ENCODE assay signal across 8 cellular contexts in the genomic region with DNA sequence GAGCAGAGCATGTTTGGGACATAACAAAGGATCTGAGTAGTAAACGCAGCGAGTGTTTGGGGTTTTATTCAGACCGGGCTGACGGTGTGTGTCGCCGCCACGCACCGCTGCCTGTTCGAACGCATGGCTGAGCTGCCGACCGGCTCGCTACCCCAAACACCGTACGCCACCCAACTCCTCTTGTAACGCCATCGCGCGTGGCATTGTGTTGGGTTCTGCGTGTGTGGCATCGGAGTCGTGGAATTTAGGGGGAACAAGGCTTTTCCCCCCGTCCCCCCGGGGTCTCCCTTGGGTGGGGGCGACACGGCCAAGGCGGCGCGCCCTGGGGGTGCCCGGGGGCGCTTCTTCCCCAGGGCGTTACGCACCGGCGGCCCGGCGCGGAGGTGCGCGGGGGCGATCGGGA. TPM values are rescaled to one million over a fixed set of nuclear protein-coding genes. Genes with fewer than 3 reads are reported as not detected.
DNase-seq lines count a peak whose midpoint lies in the region; ATAC-seq lines count a peak whose summit lies in the region.

No MANE protein-coding gene starts in this region.

- peaks cover 49% of the 10 kb centered on the region for H3K27me3 ChIP-seq in iPS-15b (ENCODE audit: control insufficient read depth, insufficient read depth, low read length)

- H3K9me3 Mint-ChIP-seq in activated naive CD4-positive, alpha-beta T cell treated with anti-CD3 and anti-CD28 coated beads, Interleukin-2, amount 50 U/mL, for 24 hours, result no peaks in the 10 kb centered on the region
- H3K9me3 Mint-ChIP-seq in stimulated activated naive CD8-positive, alpha-beta T cell treated with anti-CD3 and anti-CD28 coated beads, Interleukin-15, amount 100 ng/mL, for 72 hours, result no peaks in the 10 kb centered on the region

- H3K4me1 Mint-ChIP-seq in activated naive CD4-positive, alpha-beta T cell treated with anti-CD3 and anti-CD28 coated beads, Interleukin-2, amount 50 U/mL, for 24 hours, result peaks cover 40% of the 10 kb centered on the region
- peaks cover 64% of the 10 kb centered on the region for H3K4me1 Mint-ChIP-seq in stimulated activated naive CD8-positive, alpha-beta T cell treated with anti-CD3 and anti-CD28 coated beads, Interleukin-15, amount 100 ng/mL, for 72 hours

- H3K36me3 Mint-ChIP-seq in activated naive CD4-positive, alpha-beta T cell treated with anti-CD3 and anti-CD28 coated beads, Interleukin-2, amount 50 U/mL, for 24 hours, result no peaks in the 10 kb centered on the region

- intact Hi-C loops in Right ventricle myocardium inferior (cut with DNase I) (loop anchor here (10.0 kb wide), 1 partner anchor 1417 kb away; no protein-coding TSS in a partner anchor), cardiac septum (cut with DNase I) (no loop called here), posterior cingulate gyrus (cut with DNase I) (loop anchor here (5.0 kb wide), 1 partner anchor 40 kb away; no protein-coding TSS in a partner anchor)

- DNase-seq in Right ventricle myocardium inferior (ENCODE audit: missing footprints) (peak; percentile 72), cardiac septum (ENCODE audit: low spot score) (no peak), posterior cingulate gyrus (no peak)
- DNase-seq in stimulated activated naive CD8-positive, alpha-beta T cell treated with anti-CD3 and anti-CD28 coated beads, Interleukin-15, amount 100 ng/mL, for 72 hours, result peak in 1 of 2 donors; percentile 26

- peaks cover 19% of the 10 kb centered on the region for H3K4me1 ChIP-seq in iPS-15b (ENCODE audit: control insufficient read depth, insufficient read depth, low read length)

- peak overlapping the region; percentile 69 for H3K4me3 ChIP-seq in iPS-15b (ENCODE audit: low read depth, low read length)

- no peak overlapping the region for H3K27ac Mint-ChIP-seq in activated naive CD4-positive, alpha-beta T cell treated with anti-CD3 and anti-CD28 coated beads, Interleukin-2, amount 50 U/mL, for 24 hours
- peak overlapping the region; percentile 31 to 42 for H3K27ac Mint-ChIP-seq in stimulated activated naive CD8-positive, alpha-beta T cell treated with anti-CD3 and anti-CD28 coated beads, Interleukin-15, amount 100 ng/mL, for 72 hours

- no peak overlapping the region for H3K9ac ChIP-seq in iPS-15b (ENCODE audit: low read depth, low read length)

- no peaks in the 10 kb centered on the region for H3K36me3 ChIP-seq in iPS-15b (ENCODE audit: control insufficient read depth, insufficient read depth, low read length)

- no peak for ATAC-seq in Right ventricle myocardium inferior
- ATAC-seq in HG03196 (IDR thresholded peaks at IDR 0.05; ENCODE audit: unreplicated experiment), result peak; percentile 27
- ATAC-seq in stimulated activated naive CD8-positive, alpha-beta T cell treated with anti-CD3 and anti-CD28 coated beads, Interleukin-15, amount 100 ng/mL, for 72 hours, result peak; percentile 6
- no peak for ATAC-seq in HG03571 (IDR thresholded peaks at IDR 0.05; ENCODE audit: unreplicated experiment)

- peak overlapping the region; percentile 87 for H3K4me3 Mint-ChIP-seq in activated naive CD4-positive, alpha-beta T cell treated with anti-CD3 and anti-CD28 coated beads, Interleukin-2, amount 50 U/mL, for 24 hours
- peak overlapping the region; percentile 76 to 84 for H3K4me3 Mint-ChIP-seq in stimulated activated naive CD8-positive, alpha-beta T cell treated with anti-CD3 and anti-CD28 coated beads, Interleukin-15, amount 100 ng/mL, for 72 hours

- peaks cover 33% of the 10 kb centered on the region for H3K27me3 Mint-ChIP-seq in activated naive CD4-positive, alpha-beta T cell treated with anti-CD3 and anti-CD28 coated beads, Interleukin-2, amount 50 U/mL, for 24 hours
- peaks cover 72% of the 10 kb centered on the region for H3K27me3 Mint-ChIP-seq in stimulated activated naive CD8-positive, alpha-beta T cell treated with anti-CD3 and anti-CD28 coated beads, Interleukin-15, amount 100 ng/mL, for 72 hours

- H3K9me3 ChIP-seq in iPS-15b (ENCODE audit: control insufficient read depth, insufficient read depth, low read length), result no peaks in the 10 kb centered on the region

RNA-seq across cellular contexts. Expression of a gene that starts 0.5 kb away (rescaled TPM):
- total RNA-seq in Right ventricle myocardium inferior, result 7.6 TPM
- 11.7 TPM for total RNA-seq in cardiac septum

Comparison
In these comparisons a context has a peak if more than half of its experiments do, and no peak if none do; other contexts are left out.
1. ATAC-seq: peak in HG03196 (single experiment) and stimulated activated naive CD8-positive, alpha-beta T cell treated with anti-CD3 and anti-CD28 coated beads, Interleukin-15, amount 100 ng/mL, for 72 hours (single experiment); none in Right ventricle myocardium inferior (single experiment) and HG03571 (single experiment).